In the genomic region with DNA sequence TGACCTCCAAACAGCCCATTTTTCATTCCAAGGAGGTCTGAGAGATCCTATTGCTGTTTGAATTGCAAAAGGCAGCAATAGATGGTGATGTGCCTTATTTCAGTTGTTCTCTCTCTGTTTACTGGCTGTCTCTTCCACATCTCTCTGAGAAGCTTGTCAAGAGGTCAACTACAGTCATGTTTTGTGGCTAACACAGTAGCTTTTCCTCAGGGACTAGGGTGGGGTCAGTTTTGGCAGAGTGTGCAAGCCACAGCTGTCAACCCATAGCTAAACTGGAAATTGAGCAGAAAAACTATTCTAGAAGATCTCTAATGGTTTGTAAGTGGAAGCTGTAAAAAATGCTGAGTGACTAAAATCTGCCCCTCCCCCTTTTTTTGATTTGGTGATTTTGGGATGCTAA, we compare ENCODE assay signal across 16 cellular contexts.
DNase-seq lines count a peak whose midpoint lies in the region; ATAC-seq and TF ChIP-seq lines count a peak whose summit lies in the region.
"Had no signal": no experiment of that assay in that cellular context is flagged by ENCODE, and none has a peak within 500 bp of the region (broad histone marks: within the 10 kb centered on the region; RNA-seq: fewer than 3 reads in every experiment).

No MANE protein-coding gene starts in this region.

- ATAC-seq in IMR-90 (ENCODE audit: low read depth) = no peak
- ATAC-seq: activated CD8-positive, alpha-beta T cell treated with anti-CD3 and anti-CD28 coated beads, Interleukin-2, amount 10 ng/mL, durations not matched to agents 7 days and 5 days had no signal

- no peaks in the 10 kb centered on the region for H3K9me1 ChIP-seq in IMR-90 (ENCODE audit: insufficient read depth, low read length)

- no peak for TF ChIP-seq RAD21 in IMR-90 (IDR thresholded peaks at IDR 0.05; ENCODE audit: low read length)

- H3K9ac ChIP-seq in BLaER1 = no peak overlapping the region
- no peak overlapping the region for H3K9ac ChIP-seq in IMR-90 (ENCODE audit: low read depth, low read length)
- H3K9ac ChIP-seq: SK-N-SH had no signal

- DNase-seq in IMR-90 (peak; percentile 10), choroid plexus epithelial cell (ENCODE audit: low read depth) (peak; percentile 73), hepatic stellate cell (ENCODE audit: low spot score) (peak; percentile 11), SW480 (ENCODE audit: low spot score) (no peak), putamen (ENCODE audit: low spot score) (no peak)
- no peak for DNase-seq in activated CD4-positive, CD25-positive, alpha-beta regulatory T cell treated with anti-CD3 and anti-CD28 coated beads, Interleukin-2, amount 50 U/mL, for 72 hours
- no peak for DNase-seq in stimulated activated naive CD4-positive, alpha-beta T cell treated with Interleukin-2 at 50 U/mL for 16 hours (lab: John Stamatoyannopoulos, UW)
- DNase-seq: activated CD8-positive, alpha-beta T cell treated with anti-CD3 and anti-CD28 coated beads, Interleukin-2, amount 10 ng/mL, durations not matched to agents 7 days and 5 days; anterior cingulate cortex; C1 segment of cervical spinal cord; dorsolateral prefrontal cortex; NCI-H524 treated with DMSO at 0.1 percent for 48 hours; PC-3; SK-N-SH had no signal

- H3K79me1 ChIP-seq in IMR-90 (ENCODE audit: low read depth in 1 of 2, low read length in 2 of 2) = peaks cover 0 to 2% of the 10 kb centered on the region in 2 experiments; a peak in 1 of 4 replicates

- no peak overlapping the region for H2BK20ac ChIP-seq in IMR-90 (ENCODE audit: low read depth, low read length)

- no peak overlapping the region for H4K91ac ChIP-seq in IMR-90 (ENCODE audit: insufficient read depth, low read depth, low read length)

- H3K4me2 ChIP-seq in BLaER1 (peak overlapping the region; percentile 7; the same call in 1 of the 2 replicates), IMR-90 (ENCODE audit: low read depth, low read length) (no peak overlapping the region)
- H3K4me2 ChIP-seq: SK-N-SH had no signal

- H2AFZ ChIP-seq in IMR-90 (replicated peaks; ENCODE audit: low read length, poor library complexity) = no peak overlapping the region

- no peak overlapping the region for H2BK5ac ChIP-seq in IMR-90 (ENCODE audit: low read depth, low read length, poor library complexity, severe bottlenecking)

- H3K27ac ChIP-seq in BLaER1 (no peak overlapping the region), IMR-90 (ENCODE audit: insufficient read depth, low read length) (no peak overlapping the region)

- no peak overlapping the region for H3K4ac ChIP-seq in IMR-90 (ENCODE audit: low read depth, low read length)

- H4K5ac ChIP-seq in IMR-90 (ENCODE audit: low read depth, low read length) = no peak overlapping the region

- H3K4me3 ChIP-seq in BLaER1 (no peak overlapping the region), IMR-90 (ENCODE audit: insufficient read depth, low read depth, low read length) (no peak overlapping the region), choroid plexus epithelial cell (ENCODE audit: low read depth, low read length) (no peak overlapping the region)
- H3K4me3 ChIP-seq: dorsolateral prefrontal cortex, lung had no signal

- H2AK5ac ChIP-seq in IMR-90 (ENCODE audit: low read depth, low read length) = no peak overlapping the region

- H2BK120ac ChIP-seq in IMR-90 (ENCODE audit: low read depth, low read length) = no peak overlapping the region

- in situ Hi-C loops in IMR-90 (cut with MboI; ENCODE audit: low sequenced_read_pairs) = no loop called here

- H3K27me3 ChIP-seq in BLaER1 (no peaks in the 10 kb centered on the region), IMR-90 (ENCODE audit: control insufficient read depth, insufficient read depth, low read length) (no peaks in the 10 kb centered on the region)
- H3K27me3 ChIP-seq: dorsolateral prefrontal cortex had no signal

- H4K20me1 ChIP-seq in BLaER1 (no peaks in the 10 kb centered on the region), IMR-90 (ENCODE audit: insufficient read depth, low read length) (no peaks in the 10 kb centered on the region)

- H2AK9ac ChIP-seq in IMR-90 (replicated peaks; ENCODE audit: low read depth, low read length, poor library complexity) = no peak overlapping the region

- no peak overlapping the region for H3K14ac ChIP-seq in IMR-90 (replicated peaks; ENCODE audit: low read depth, low read length)

- H3K9me3 ChIP-seq in BLaER1 (peaks cover 14% of the 10 kb centered on the region; the same call in 1 of the 2 replicates), IMR-90 (ENCODE audit: control insufficient read depth, insufficient read depth, low read length) (no peaks in the 10 kb centered on the region)
- H3K9me3 ChIP-seq: SK-N-SH had no signal

- no peak overlapping the region for H3K23ac ChIP-seq in IMR-90 (ENCODE audit: low read depth, low read length)

- no peak for TF ChIP-seq POLR2A in IMR-90 (IDR thresholded peaks at IDR 0.05; ENCODE audit: low read depth, low read length)

- POLR2A ChIA-PET in IMR-90 (lab: Charles Lee; ENCODE audit: unreplicated experiment) = no interaction called here

- CTCF ChIA-PET in IMR-90 (lab: Yijun Ruan, JAX) = interaction anchor here (1.1 kb wide), 1 partner anchor 12 kb away, joined by 3 read pairs; no protein-coding TSS in a partner anchor

- H3K36me3 ChIP-seq in BLaER1 (peaks cover 59% of the 10 kb centered on the region), IMR-90 (ENCODE audit: control insufficient read depth, insufficient read depth, low read length) (peaks cover 8% of the 10 kb centered on the region)

- TF ChIP-seq CTCF in IMR-90 (conservative IDR thresholded peaks at IDR 0.05; ENCODE audit: low read depth, low read length) (no peak), choroid plexus epithelial cell (conservative IDR thresholded peaks at IDR 0.05; ENCODE audit: low read depth, low read length) (no peak)

- BruUV-seq in IMR-90 (replicated peaks; lab: Mats Ljungman, UMichigan) = no TSS peak

- intact Hi-C loops in IMR-90 (cut with micrococcal nuclease) = no loop called here

- H3K4me1 ChIP-seq in BLaER1 (peaks cover 14% of the 10 kb centered on the region), IMR-90 (ENCODE audit: control insufficient read depth, insufficient read depth, low read length) (no peaks in the 10 kb centered on the region)

- H4K8ac ChIP-seq in IMR-90 (ENCODE audit: low read depth in 2 of 2, low read length in 2 of 2) = no peak overlapping the region

- H2BK15ac ChIP-seq in IMR-90 (ENCODE audit: low read depth, low read length) = no peak overlapping the region

- dilution Hi-C loops in IMR-90 (cut with HindIII; ENCODE audit: low sequenced_read_pairs, unreplicated experiment) = no loop called here

- no peak overlapping the region for H3K18ac ChIP-seq in IMR-90 (ENCODE audit: low read depth, low read length)

- no peak overlapping the region for H3K56ac ChIP-seq in IMR-90 (ENCODE audit: extremely low read depth, insufficient read depth, low read length)

TF ChIP-seq in IMR-90, 13 proteins besides CTCF, POLR2A, EP300 and RAD21:
- TF ChIP-seq, protein P1, sequence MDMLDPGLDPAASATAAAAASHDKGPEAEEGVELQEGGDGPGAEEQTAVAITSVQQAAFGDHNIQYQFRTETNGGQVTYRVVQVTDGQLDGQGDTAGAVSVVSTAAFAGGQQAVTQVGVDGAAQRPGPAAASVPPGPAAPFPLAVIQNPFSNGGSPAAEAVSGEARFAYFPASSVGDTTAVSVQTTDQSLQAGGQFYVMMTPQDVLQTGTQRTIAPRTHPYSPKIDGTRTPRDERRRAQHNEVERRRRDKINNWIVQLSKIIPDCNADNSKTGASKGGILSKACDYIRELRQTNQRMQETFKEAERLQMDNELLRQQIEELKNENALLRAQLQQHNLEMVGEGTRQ (IDR thresholded peaks at IDR 0.05; ENCODE audit: low read depth, low read length) = no peak
- peak; percentile 42; the same call in 1 of the 2 replicates for TF ChIP-seq MAFK (IDR thresholded peaks at IDR 0.05; ENCODE audit: low read depth, low read length)
TF ChIP-seq in IMR-90: peak in this region for 1.

Comparison
In these comparisons a context has a peak if more than half of its experiments do, and no peak if none do; other contexts are left out.
1. DNase-seq: peak in IMR-90 (single experiment), choroid plexus epithelial cell (single experiment) and hepatic stellate cell (single experiment); none in activated CD4-positive, CD25-positive, alpha-beta regulatory T cell treated with anti-CD3 and anti-CD28 coated beads, Interleukin-2, amount 50 U/mL, for 72 hours (single experiment), SW480 (single experiment), putamen (single experiment) and stimulated activated naive CD4-positive, alpha-beta T cell treated with Interleukin-2 at 50 U/mL for 16 hours (single experiment).